Comparison of ENCODE assay signal across 7 cellular contexts in the genomic region with DNA sequence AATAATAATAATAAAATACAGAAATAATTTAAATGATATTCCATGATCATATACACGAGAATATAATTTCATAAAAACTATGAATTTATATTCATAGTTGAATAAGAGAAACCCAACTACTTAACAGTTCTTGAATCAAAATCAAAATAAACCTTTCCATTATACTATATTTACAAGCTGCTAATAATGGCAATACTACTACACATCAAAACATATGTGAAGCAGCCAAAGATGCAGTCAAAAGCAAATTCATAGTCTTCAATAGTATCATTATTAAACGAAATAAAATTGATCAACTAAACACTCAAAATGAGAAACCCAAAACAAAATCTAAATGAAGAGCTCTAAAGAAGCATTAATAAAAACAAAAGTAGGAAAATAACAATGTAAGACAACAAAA.
"Had no signal": no experiment of that assay in that cellular context is flagged by ENCODE, and none has a peak within 500 bp of the region (broad histone marks: within the 10 kb centered on the region; RNA-seq: fewer than 3 reads in every experiment).

No MANE protein-coding gene starts in this region.

- H3K9ac ChIP-seq: KMS-11 had no signal

- H3K27ac ChIP-seq: KMS-11 had no signal

- H3K4me2 ChIP-seq: GM23338, KMS-11 had no signal

- H3K36me3 ChIP-seq: HAP-1 had no signal

- H3K4me1 ChIP-seq: HAP-1 had no signal

- H2AFZ ChIP-seq: GM23338 had no signal

- DNase-seq: H7, Karpas-422 had no signal

- H3K4me3 ChIP-seq: GM23338, HAP-1 had no signal

- ATAC-seq: GM23338, HCT116 had no signal

- FAIRE-seq: HTR-8/SVneo had no signal
